ENCODE assay signal across 12 cellular contexts in genomic region chr14:73751157-73751691, GRCh38. TPM values are rescaled to one million over a fixed set of nuclear protein-coding genes. Genes with fewer than 3 reads are reported as not detected.
DNase-seq lines count a peak whose midpoint lies in the region; ATAC-seq and TF ChIP-seq lines count a peak whose summit lies in the region.
"Had no signal": no experiment of that assay in that cellular context is flagged by ENCODE, and none has a peak within 500 bp of the region (broad histone marks: within the 10 kb centered on the region; RNA-seq: fewer than 3 reads in every experiment).

No MANE protein-coding gene starts in this region.

- TF ChIP-seq CTCF in MCF 10A (IDR thresholded peaks at IDR 0.05; ENCODE audit: unreplicated experiment) (no peak), mammary epithelial cell (conservative IDR thresholded peaks at IDR 0.05 in 1 of 2, IDR thresholded peaks at IDR 0.05 in 1 of 2; ENCODE audit: extremely low read depth in 1 of 2, insufficient read depth in 1 of 2, low read depth in 1 of 2, low read length in 2 of 2) (no peak), upper lobe of left lung (IDR thresholded peaks at IDR 0.05) (no peak)

- POLR2A ChIA-PET in MCF 10A (lab: Yijun Ruan, JAX) = interaction anchor here (3.7 to 12.5 kb wide), 5 partner anchors 8 to 38 kb away, joined by 13 to 480 read pairs (median 189); partner anchors contain the start of gene PNMA1

- H3K27me3 ChIP-seq in mammary epithelial cell (ENCODE audit: insufficient read depth, low read length) (no peaks in the 10 kb centered on the region), muscle layer of colon (ENCODE audit: control insufficient read depth in 1 of 2, insufficient read depth in 2 of 2, low read length in 2 of 2) (no peaks in the 10 kb centered on the region), upper lobe of left lung (no peaks in the 10 kb centered on the region)
- H3K27me3 ChIP-seq: pancreas had no signal

- H3K4me3 ChIP-seq in mammary epithelial cell (replicated peaks in 1 of 3; ENCODE audit: insufficient read depth in 1 of 3, low read depth in 2 of 3, low read length in 3 of 3) (no peak overlapping the region), muscle layer of colon (ENCODE audit: low read depth in 1 of 2, low read length in 2 of 2) (no peak overlapping the region), upper lobe of left lung (no peak overlapping the region)
- H3K4me3 ChIP-seq: pancreas had no signal

- ATAC-seq in upper lobe of left lung (ENCODE audit: low FRiP score in 2 of 2) = no peak
- ATAC-seq in HG02759 (IDR thresholded peaks at IDR 0.05; ENCODE audit: unreplicated experiment) = no peak

- peaks cover 12% of the 10 kb centered on the region for H3K36me3 Mint-ChIP-seq in MCF 10A (ENCODE audit: insufficient read depth, unreplicated experiment)
- H3K36me3 Mint-ChIP-seq in activated naive CD8-positive, alpha-beta T cell = no peaks in the 10 kb centered on the region

- H3K9ac ChIP-seq in mammary epithelial cell (ENCODE audit: insufficient read depth, low read length) = no peak overlapping the region
- no peak overlapping the region for H3K9ac ChIP-seq in muscle layer of colon (ENCODE audit: low read length)

- intact Hi-C loops in MCF 10A (cut with micrococcal nuclease) = loop anchor here (5.0 kb wide), 1 partner anchor 36 kb away; no protein-coding TSS in a partner anchor
- intact Hi-C loops in mammary epithelial cell (cut with micrococcal nuclease) = no loop called here

- TF ChIP-seq EP300 in upper lobe of left lung (IDR thresholded peaks at IDR 0.05) = no peak

- no peak overlapping the region for H3K27ac ChIP-seq in mammary epithelial cell (ENCODE audit: insufficient read depth, low read depth, low read length)
- peak overlapping the region; percentile 82 for H3K27ac ChIP-seq in muscle layer of colon (ENCODE audit: low read depth, low read length)
- H3K27ac ChIP-seq in upper lobe of left lung = peak overlapping the region; percentile 84 to 98 (median 96)

- peaks cover 81% of the 10 kb centered on the region for H3K4me1 Mint-ChIP-seq in MCF 10A (ENCODE audit: insufficient read depth, unreplicated experiment)
- H3K4me1 Mint-ChIP-seq in activated naive CD8-positive, alpha-beta T cell (ENCODE audit: low read depth) = peaks cover 96% of the 10 kb centered on the region

- H3K36me3 ChIP-seq in mammary epithelial cell (ENCODE audit: insufficient read depth, low read length) (no peaks in the 10 kb centered on the region), muscle layer of colon (ENCODE audit: insufficient read depth, low read length) (no peaks in the 10 kb centered on the region), upper lobe of left lung (no peaks in the 10 kb centered on the region)
- H3K36me3 ChIP-seq: pancreas had no signal

- H3K27ac Mint-ChIP-seq in MCF 10A (ENCODE audit: low read depth, unreplicated experiment) = peak overlapping the region; percentile 89
- peak overlapping the region; percentile 97 for H3K27ac Mint-ChIP-seq in activated naive CD8-positive, alpha-beta T cell

- H3K4me2 ChIP-seq in mammary epithelial cell (ENCODE audit: insufficient read depth, low read depth, low read length) = no peak overlapping the region

- DNase-seq in MCF 10A (ENCODE audit: unreplicated experiment) = no peak
- no peak for DNase-seq in mammary epithelial cell
- DNase-seq in upper lobe of left lung = no peak
- DNase-seq in NCI-H1092 (lab: John Stamatoyannopoulos, UW) = no peak
- DNase-seq in NCI-H446 (lab: John Stamatoyannopoulos, UW) = no peak
- DNase-seq: foreskin fibroblast, H7, NCI-H524 had no signal

- no peaks in the 10 kb centered on the region for H3K27me3 Mint-ChIP-seq in MCF 10A (ENCODE audit: insufficient read depth, unreplicated experiment)
- H3K27me3 Mint-ChIP-seq in activated naive CD8-positive, alpha-beta T cell = no peaks in the 10 kb centered on the region

- H3K4me1 ChIP-seq in mammary epithelial cell (ENCODE audit: insufficient read depth, low read length) = peaks cover 84% of the 10 kb centered on the region
- H3K4me1 ChIP-seq in muscle layer of colon (ENCODE audit: insufficient read depth, low read length) = peaks cover 98% of the 10 kb centered on the region
- peaks cover 90 to 100% (median 97%) of the 10 kb centered on the region in 4 donors for H3K4me1 ChIP-seq in upper lobe of left lung

- in situ Hi-C loops in mammary epithelial cell (cut with MboI; ENCODE audit: low sequenced_read_pairs in 2 of 2) = no loop called here

- dilution Hi-C loops in mammary epithelial cell (cut with HindIII; ENCODE audit: low sequenced_read_pairs) = no loop called here

- WGBS in mammary epithelial cell (ENCODE audit: low coverage, missing lambda C conversion rate) = 98% methylated on average over 7 of the region's 7 CpGs
- WGBS in upper lobe of left lung, 2 donors = 4 to 15% methylated on average over 4 to 7 of the region's 7 CpGs

- CTCF ChIA-PET in MCF 10A (lab: Yijun Ruan, JAX) (interaction anchor here (0.7 to 3.8 kb wide), 3 partner anchors 22 to 69 kb away, joined by 3 to 15 read pairs (median 4); no protein-coding TSS in a partner anchor), mammary epithelial cell (lab: Charles Lee; ENCODE audit: low non-redundant PET) (no interaction called here)

- H4K20me1 ChIP-seq in mammary epithelial cell (ENCODE audit: insufficient read depth, low read length) = no peaks in the 10 kb centered on the region

- H3K4me3 Mint-ChIP-seq in MCF 10A (ENCODE audit: unreplicated experiment) = no peak overlapping the region
- H3K4me3 Mint-ChIP-seq in activated naive CD8-positive, alpha-beta T cell = peak overlapping the region; percentile 23

- H3K79me2 ChIP-seq in mammary epithelial cell (ENCODE audit: insufficient read depth, low read length) = peaks cover 99% of the 10 kb centered on the region

- no peaks in the 10 kb centered on the region for H3K9me3 Mint-ChIP-seq in MCF 10A (ENCODE audit: unreplicated experiment)
- no peaks in the 10 kb centered on the region for H3K9me3 Mint-ChIP-seq in activated naive CD8-positive, alpha-beta T cell (ENCODE audit: low read depth)

- BruUV-seq in MCF 10A (replicated peaks; lab: Mats Ljungman, UMichigan) = no TSS peak
- no TSS peak for BruUV-seq in mammary epithelial cell (replicated peaks; lab: Mats Ljungman, UMichigan)

- H3K9me3 ChIP-seq in mammary epithelial cell (replicated peaks; ENCODE audit: insufficient read depth, low read length) = no peaks in the 10 kb centered on the region
- no peaks in the 10 kb centered on the region for H3K9me3 ChIP-seq in muscle layer of colon (ENCODE audit: low read length)
- H3K9me3 ChIP-seq in upper lobe of left lung = no peaks in the 10 kb centered on the region
- H3K9me3 ChIP-seq: pancreas had no signal

- H2AFZ ChIP-seq in mammary epithelial cell (ENCODE audit: low read depth, low read length) = no peak overlapping the region

- TF ChIP-seq POLR2A in upper lobe of left lung (IDR thresholded peaks at IDR 0.05) = no peak

RNA-seq across cellular contexts. Expression of gene PNMA1, which starts 37.0 kb away (rescaled TPM):
- total RNA-seq in MCF 10A (2022) (43.3 and 46.3 TPM in 2 replicates), mammary epithelial cell (10 to 100 TPM; 15.7 to 30.5 TPM), upper lobe of left lung (10 to 100 TPM in 5 of 6 donors, 1 to 10 TPM in 1; 9.9 to 28.9 (median 15.2) TPM)
- polyA plus RNA-seq in mammary epithelial cell = 17.0 TPM
- 33.6 TPM for polyA minus RNA-seq in mammary epithelial cell
